ENCODE assay signal across 8 cellular contexts in genomic region chr14:70809238-70810214, GRCh38. TPM values are rescaled to one million over a fixed set of nuclear protein-coding genes. Genes with fewer than 3 reads are reported as not detected.
DNase-seq lines count a peak whose midpoint lies in the region; ATAC-seq lines count a peak whose summit lies in the region.

Gene MAP3K9, minus strand, starts transcription at chr14:70809513. Its CDS starts 342 bp downstream, at chr14:70809171.

- DNase-seq in AG08396 (ENCODE audit: low spot score) (peak; percentile 78), NCI-H226 (peak; percentile 98), cerebellum (ENCODE audit: low spot score) (peak; percentile 98), left kidney (ENCODE audit: low read depth, low spot score) (peak; percentile 99)
- DNase-seq in activated CD4-positive, CD25-positive, alpha-beta regulatory T cell treated with anti-CD3 and anti-CD28 coated beads, Interleukin-2, amount 50 U/mL, for 72 hours = peak; percentile 86
- DNase-seq in stimulated activated CD4-positive, alpha-beta T cell treated with anti-CD3 and anti-CD28 coated beads, Interleukin-2, amount 100 ng/mL, for 24 hours = peak; percentile 88 to 95

- peak; percentile 85 for ATAC-seq in GM19023 (IDR thresholded peaks at IDR 0.05; ENCODE audit: unreplicated experiment)
- peak; percentile 82 for ATAC-seq in HG03196 (IDR thresholded peaks at IDR 0.05; ENCODE audit: unreplicated experiment)

RNA-seq across cellular contexts. Expression of gene MAP3K9, which starts in this region (rescaled TPM):
- 27.7 TPM for total RNA-seq in cerebellum

Comparison
In these comparisons a context has a peak if more than half of its experiments do, and no peak if none do; other contexts are left out.
1. Peak in every context shown above with its lines: DNase-seq and ATAC-seq.